Comparison of ENCODE assay signal across 25 cellular contexts in genomic region chr11:94588366-94588952, GRCh38. TPM values are rescaled to one million over a fixed set of nuclear protein-coding genes. Genes with fewer than 3 reads are reported as not detected.
A peak's percentile ranks its signal among the peaks of the same experiment; 100 is the strongest.
DNase-seq lines count a peak whose midpoint lies in the region; ATAC-seq and TF ChIP-seq lines count a peak whose summit lies in the region.
"Had no signal": no experiment of that assay in that cellular context is flagged by ENCODE, and none has a peak within 500 bp of the region (broad histone marks: within the 10 kb centered on the region; RNA-seq: fewer than 3 reads in every experiment).

No MANE protein-coding gene starts in this region.

- no peak overlapping the region for H3K4me2 ChIP-seq in parathyroid adenoma (ENCODE audit: low read length)

- H3K9ac ChIP-seq in parathyroid adenoma, result no peak overlapping the region

- no TSS peak for BruUV-seq in A673 (replicated peaks; lab: Mats Ljungman, UMichigan)

- TF ChIP-seq CTCF in body of pancreas (IDR thresholded peaks at IDR 0.05) (no peak), parathyroid adenoma (IDR thresholded peaks at IDR 0.05) (no peak), A673 (conservative IDR thresholded peaks at IDR 0.05; ENCODE audit: low read depth, low read length) (no peak)

- peak; percentile 74 for ATAC-seq in body of pancreas
- ATAC-seq: K562, left colon, natural killer cell, Right ventricle myocardium inferior, sciatic nerve had no signal

- DNase-seq in NCI-H524 (lab: John Stamatoyannopoulos, UW) (peak; percentile 20 to 68), NCI-H524 treated with DMSO at 0.1 percent for 48 hours (lab: John Stamatoyannopoulos, UW) (no peak), NCI-H146 treated with DMSO at 0.1 percent for 48 hours (lab: John Stamatoyannopoulos, UW; ENCODE audit: unreplicated experiment) (peak; percentile 22), body of pancreas (peak in 2 of 4 donors; percentile 16), NCI-H2029 treated with DMSO at 0.1 percent for 48 hours (lab: John Stamatoyannopoulos, UW) (no peak), A673 (ENCODE audit: low spot score) (no peak)
- no peak for DNase-seq in activated naive CD4-positive, alpha-beta T cell treated with Interleukin-2 at 50 U/mL for 16 hours
- DNase-seq: activated naive CD4-positive, alpha-beta T cell; activated T-cell treated with anti-CD3 and anti-CD28 coated beads, Interleukin-2, amount 50 U/mL, for 24 hours; amniotic stem cell; DND-41; endodermal cell; H7; left colon; midbrain; natural killer cell; NCI-H187; NCI-H446; stimulated activated CD8-positive, alpha-beta memory T cell treated with anti-CD3 and anti-CD28 coated beads, Interleukin-4, amount 100 ng/mL, for 48 hours; upper lobe of left lung had no signal

- POLR2A ChIA-PET in A673 (lab: Charles Lee; ENCODE audit: low non-redundant PET), result interaction anchor here (0.7 kb wide), 1 partner anchor 404 kb away, joined by 3 read pairs; no protein-coding TSS in a partner anchor

- no peaks in the 10 kb centered on the region for H3K79me2 ChIP-seq in parathyroid adenoma

- H3K9me3 ChIP-seq in body of pancreas, result no peaks in the 10 kb centered on the region
- H3K9me3 ChIP-seq in parathyroid adenoma (ENCODE audit: control insufficient read depth, low read length), result no peaks in the 10 kb centered on the region
- H3K9me3 ChIP-seq in A673 (ENCODE audit: low read depth, low read length, poor library complexity, severe bottlenecking), result no peaks in the 10 kb centered on the region
- H3K9me3 ChIP-seq: upper lobe of left lung had no signal

- 26 to 27% methylated on average over 2 of the region's 2 CpGs for WGBS in body of pancreas, 2 donors

- TF ChIP-seq POLR2A in body of pancreas (IDR thresholded peaks at IDR 0.05), result no peak

- H3K4me3 ChIP-seq in body of pancreas (no peak overlapping the region), parathyroid adenoma (ENCODE audit: low read depth, low read length) (no peak overlapping the region), A673 (ENCODE audit: low read depth, low read length, poor library complexity, severe bottlenecking) (no peak overlapping the region)
- H3K4me3 ChIP-seq: coronary artery, K562, upper lobe of left lung had no signal

- no peaks in the 10 kb centered on the region for H3K36me3 ChIP-seq in body of pancreas (replicated peaks in 1 of 2; ENCODE audit: insufficient read depth in 1 of 2, low read depth in 2 of 2)
- no peaks in the 10 kb centered on the region for H3K36me3 ChIP-seq in parathyroid adenoma (ENCODE audit: control insufficient read depth, insufficient read depth, low read length)
- no peaks in the 10 kb centered on the region for H3K36me3 ChIP-seq in A673 (ENCODE audit: insufficient read depth, low read length, poor library complexity, severe bottlenecking)

- no peaks in the 10 kb centered on the region for H3K27me3 ChIP-seq in body of pancreas
- H3K27me3 ChIP-seq in parathyroid adenoma (ENCODE audit: control insufficient read depth, insufficient read depth, low read length), result no peaks in the 10 kb centered on the region
- H3K27me3 ChIP-seq in A673 (replicated peaks; ENCODE audit: insufficient read depth, low read depth, low read length, poor library complexity), result no peaks in the 10 kb centered on the region
- H3K27me3 ChIP-seq: upper lobe of left lung had no signal

- peaks cover 9% of the 10 kb centered on the region for H3K4me1 ChIP-seq in body of pancreas
- no peaks in the 10 kb centered on the region for H3K4me1 ChIP-seq in parathyroid adenoma
- H3K4me1 ChIP-seq in A673 (ENCODE audit: insufficient read depth, low read length, poor library complexity, severe bottlenecking), result no peaks in the 10 kb centered on the region

- intact Hi-C loops in body of pancreas (cut with DNase I), result no loop called here
- intact Hi-C loops in A673 (cut with micrococcal nuclease; ENCODE audit: unreplicated experiment), result no loop called here

- peak overlapping the region; percentile 17 for H2AFZ ChIP-seq in parathyroid adenoma

- peak overlapping the region in 3 of 4 donors; percentile 17 to 52 (median 34) for H3K27ac ChIP-seq in body of pancreas
- H3K27ac ChIP-seq in parathyroid adenoma, result no peak overlapping the region
- no peak overlapping the region for H3K27ac ChIP-seq in A673 (ENCODE audit: low read depth, low read length, poor library complexity, severe bottlenecking)
- H3K27ac ChIP-seq: coronary artery, upper lobe of left lung had no signal

- CTCF ChIA-PET in A673 (lab: Charles Lee), result no interaction called here

RNA-seq across cellular contexts. Expression of gene PIWIL4, which starts 21.3 kb away (rescaled TPM):
- total RNA-seq in body of pancreas (10 to 100 TPM in 1 of 2 donors, 1 to 10 TPM in 1; 6.5 to 13.2 TPM), A673 (2021) (1.6 and 2.5 TPM in 2 replicates)

RNA-seq across cellular contexts. Expression of gene FUT4, which starts 44.7 kb away (rescaled TPM):
- total RNA-seq in body of pancreas (10 to 100 TPM; 10.5 to 13.5 TPM), A673 (2021) (6.8 and 7.7 TPM in 2 replicates)

Comparison
In these comparisons a context has a peak if more than half of its experiments do, and no peak if none do; other contexts are left out.
1. DNase-seq: peak in NCI-H524 (2 of 2) and NCI-H146 treated with DMSO at 0.1 percent for 48 hours (single experiment); none in NCI-H524 treated with DMSO at 0.1 percent for 48 hours (single experiment), activated naive CD4-positive, alpha-beta T cell treated with Interleukin-2 at 50 U/mL for 16 hours (single experiment), NCI-H2029 treated with DMSO at 0.1 percent for 48 hours (single experiment) and A673 (single experiment).
2. H3K27ac ChIP-seq: peak in body of pancreas (3 of 4); none in parathyroid adenoma (single experiment) and A673 (single experiment).